21 cellular contexts compared by ENCODE assay signal in genomic region chr11:47183031-47183856, GRCh38. TPM values are rescaled to one million over a fixed set of nuclear protein-coding genes. Genes with fewer than 3 reads are reported as not detected.
DNase-seq lines count a peak whose midpoint lies in the region; ATAC-seq and TF ChIP-seq lines count a peak whose summit lies in the region.
"Had no signal": no experiment of that assay in that cellular context is flagged by ENCODE, and none has a peak within 500 bp of the region (broad histone marks: within the 10 kb centered on the region; RNA-seq: fewer than 3 reads in every experiment).

No MANE protein-coding gene starts in this region.

- peaks cover 0 to 25% of the 10 kb centered on the region in 2 donors for H3K4me1 ChIP-seq in ascending aorta
- peaks cover 0 to 64% (median 27%) of the 10 kb centered on the region in 3 donors for H3K4me1 ChIP-seq in gastroesophageal sphincter

- intact Hi-C loops in ascending aorta (cut with DNase I): loop anchor here (10.0 kb wide), 2 partner anchors 462 to 1338 kb away; partner anchors contain the start of genes CRY2 and MTCH2

- TF ChIP-seq CTCF in ascending aorta (IDR thresholded peaks at IDR 0.05) (no peak), gastroesophageal sphincter (IDR thresholded peaks at IDR 0.05) (no peak), nephron progenitor cell (IDR thresholded peaks at IDR 0.05) (no peak), omental fat pad (IDR thresholded peaks at IDR 0.05) (no peak)

- H3K36me3 ChIP-seq in ascending aorta: peaks cover 12 to 22% of the 10 kb centered on the region in 2 donors
- peaks cover 0 to 42% of the 10 kb centered on the region in 2 donors for H3K36me3 ChIP-seq in gastroesophageal sphincter

- DNase-seq in ascending aorta (ENCODE audit: low spot score in 2 of 2): no peak
- DNase-seq in nephron progenitor cell: no peak
- DNase-seq in substantia nigra (lab: John Stamatoyannopoulos, UW): no peak
- no peak for DNase-seq in T-helper 9 cell
- no peak for DNase-seq in omental fat pad (ENCODE audit: low spot score)
- DNase-seq: activated CD4-positive, alpha-beta T cell treated with anti-CD3 and anti-CD28 coated beads, Interleukin-2, amount 10 ng/mL, durations not matched to agents 7 days and 5 days; activated effector memory CD4-positive, alpha-beta T cell treated with Interleukin-2 at 50 U/mL for 16 hours; dermis blood vessel endothelial cell; DND-41; mesendoderm; MM.1S; NCI-H1436; NCI-H2171; NCI-H526; SIG-M5; T-cell; thyroid gland had no signal

- peak overlapping the region; percentile 36 for H3K27ac Mint-ChIP-seq in nephron progenitor cell
- H3K27ac Mint-ChIP-seq: activated CD4-positive, alpha-beta T cell treated with anti-CD3 and anti-CD28 coated beads, Interleukin-2, amount 10 ng/mL, durations not matched to agents 7 days and 5 days; stimulated activated effector memory CD8-positive, alpha-beta T cell treated with anti-CD3 and anti-CD28 coated beads, Interleukin-12 subunit alpha, Interleukin-12 subunit beta, amount 100 ng/mL, for 72 hours; T-cell had no signal

- H3K27ac ChIP-seq in ascending aorta (peak overlapping the region; percentile 93 to 95), gastroesophageal sphincter (peak overlapping the region in 3 of 4 donors; percentile 12 to 94 (median 88)), substantia nigra (ENCODE audit: low read depth, low read length, poor library complexity, severe bottlenecking) (peak overlapping the region; percentile 98)
- H3K27ac ChIP-seq: thyroid gland had no signal

- H3K9me3 Mint-ChIP-seq in nephron progenitor cell: no peaks in the 10 kb centered on the region
- H3K9me3 Mint-ChIP-seq: activated CD4-positive, alpha-beta T cell treated with anti-CD3 and anti-CD28 coated beads, Interleukin-2, amount 10 ng/mL, durations not matched to agents 7 days and 5 days; stimulated activated effector memory CD8-positive, alpha-beta T cell treated with anti-CD3 and anti-CD28 coated beads, Interleukin-12 subunit alpha, Interleukin-12 subunit beta, amount 100 ng/mL, for 72 hours; T-cell had no signal

- H3K27me3 ChIP-seq in ascending aorta: no peaks in the 10 kb centered on the region
- H3K27me3 ChIP-seq in gastroesophageal sphincter: no peaks in the 10 kb centered on the region
- H3K27me3 ChIP-seq: thyroid gland had no signal

- TF ChIP-seq EP300 in gastroesophageal sphincter (IDR thresholded peaks at IDR 0.05): no peak

- peaks cover 5% of the 10 kb centered on the region for H3K36me3 Mint-ChIP-seq in nephron progenitor cell (ENCODE audit: low read depth)
- H3K36me3 Mint-ChIP-seq: stimulated activated effector memory CD8-positive, alpha-beta T cell treated with anti-CD3 and anti-CD28 coated beads, Interleukin-12 subunit alpha, Interleukin-12 subunit beta, amount 100 ng/mL, for 72 hours; T-cell had no signal

- H3K4me3 ChIP-seq in ascending aorta (no peak overlapping the region), gastroesophageal sphincter (no peak overlapping the region)
- H3K4me3 ChIP-seq: thyroid gland had no signal

- H3K4me3 Mint-ChIP-seq in nephron progenitor cell: no peak overlapping the region
- H3K4me3 Mint-ChIP-seq: activated CD4-positive, alpha-beta T cell treated with anti-CD3 and anti-CD28 coated beads, Interleukin-2, amount 10 ng/mL, durations not matched to agents 7 days and 5 days; stimulated activated effector memory CD8-positive, alpha-beta T cell treated with anti-CD3 and anti-CD28 coated beads, Interleukin-12 subunit alpha, Interleukin-12 subunit beta, amount 100 ng/mL, for 72 hours; T-cell had no signal

- H3K27me3 Mint-ChIP-seq in nephron progenitor cell (ENCODE audit: low read depth, poor library complexity): peaks cover 23% of the 10 kb centered on the region

- WGBS in gastroesophageal sphincter (ENCODE audit: low coverage in 1 of 2), 2 donors: 80 to 83% methylated on average over 2 to 3 of the region's 25 CpGs

- TF ChIP-seq POLR2A in gastroesophageal sphincter (IDR thresholded peaks at IDR 0.05): no peak

- no peak for ATAC-seq in gastroesophageal sphincter
- no peak for ATAC-seq in omental fat pad (ENCODE audit: low FRiP score)
- no peak for ATAC-seq in GM21825 (IDR thresholded peaks at IDR 0.05; ENCODE audit: unreplicated experiment)
- ATAC-seq: sciatic nerve; stimulated activated effector memory CD8-positive, alpha-beta T cell treated with anti-CD3 and anti-CD28 coated beads, Interleukin-12 subunit alpha, Interleukin-12 subunit beta, amount 100 ng/mL, for 72 hours; T-cell had no signal

- no peaks in the 10 kb centered on the region for H3K9me3 ChIP-seq in ascending aorta
- H3K9me3 ChIP-seq in gastroesophageal sphincter: no peaks in the 10 kb centered on the region
- H3K9me3 ChIP-seq: thyroid gland had no signal

- peaks cover 36% of the 10 kb centered on the region for H3K4me1 Mint-ChIP-seq in nephron progenitor cell

RNA-seq across cellular contexts. Expression of gene PACSIN3, which starts 3.0 kb away (rescaled TPM):
- total RNA-seq in ascending aorta: 32.7 TPM
- 10 to 100 TPM; 61.3 to 74.9 (median 65.3) TPM for total RNA-seq in gastroesophageal sphincter
- total RNA-seq in omental fat pad: 10 to 100 TPM; 11.2 to 47.4 (median 16.8) TPM

RNA-seq across cellular contexts. Expression of gene ARFGAP2, which starts 6.6 kb away (rescaled TPM):
- 66.1 TPM for total RNA-seq in ascending aorta
- 100 to 1,000 TPM; 127 to 223 (median 198) TPM for total RNA-seq in gastroesophageal sphincter
- total RNA-seq in omental fat pad: 100 to 1,000 TPM in 3 of 4 donors, 10 to 100 TPM in 1; 82.3 to 179 (median 108) TPM

RNA-seq across cellular contexts. Expression of gene DDB2, which starts 31.5 kb away (rescaled TPM):
- total RNA-seq in ascending aorta (22.6 TPM), gastroesophageal sphincter (10 to 100 TPM; 18.6 to 44.2 (median 28.0) TPM), omental fat pad (10 to 100 TPM; 12.1 to 27.6 (median 14.2) TPM)
